In genomic region chr13:36357692-36358091, GRCh38 we compare ENCODE assay signal across 20 cellular contexts. TPM values are rescaled to one million over a fixed set of nuclear protein-coding genes. Genes with fewer than 3 reads are reported as not detected.
DNase-seq lines count a peak whose midpoint lies in the region; ATAC-seq and TF ChIP-seq lines count a peak whose summit lies in the region.
"Had no signal": no experiment of that assay in that cellular context is flagged by ENCODE, and none has a peak within 500 bp of the region (broad histone marks: within the 10 kb centered on the region; RNA-seq: fewer than 3 reads in every experiment).

No MANE protein-coding gene starts in this region.

- no peaks in the 10 kb centered on the region for H3K79me2 ChIP-seq in GM23248 (ENCODE audit: insufficient read depth)

- no peaks in the 10 kb centered on the region for H3K9me2 ChIP-seq in GM23248 (ENCODE audit: insufficient read depth)

- H3K4me1 Mint-ChIP-seq in chondrocyte (ENCODE audit: low read depth) = peaks cover 80% of the 10 kb centered on the region
- H3K4me1 Mint-ChIP-seq: B cell; stimulated activated naive B cell treated with anti-CD40 and anti-IgM and Interleukin-4, amounts not matched to agents 10 μg/mL and 1 μg/mL and 100 μg/mL, for 72 hours; T-helper 17 cell had no signal

- 0 out of 2 replicates have a peak overlapping the region, but pooled peaks have one; percentile 16 for H2AFZ ChIP-seq in GM23248

- no peaks in the 10 kb centered on the region for H3K27me3 Mint-ChIP-seq in chondrocyte (ENCODE audit: low read depth)
- H3K27me3 Mint-ChIP-seq: B cell had no signal

- H3K9me3 Mint-ChIP-seq in chondrocyte (ENCODE audit: low read depth) = no peaks in the 10 kb centered on the region
- H3K9me3 Mint-ChIP-seq: HFFc6; stimulated activated naive B cell treated with anti-CD40 and anti-IgM and Interleukin-4, amounts not matched to agents 10 μg/mL and 1 μg/mL and 100 μg/mL, for 72 hours had no signal

- in situ Hi-C loops in GM23248 (cut with MboI) = no loop called here

- H3K27ac Mint-ChIP-seq in chondrocyte (ENCODE audit: unreplicated experiment) = peak overlapping the region; percentile 65
- H3K27ac Mint-ChIP-seq: B cell; HFFc6; stimulated activated naive B cell treated with anti-CD40 and anti-IgM and Interleukin-4, amounts not matched to agents 10 μg/mL and 1 μg/mL and 100 μg/mL, for 72 hours; T-helper 17 cell had no signal

- H3K36me3 Mint-ChIP-seq in chondrocyte (ENCODE audit: low read depth) = no peaks in the 10 kb centered on the region
- H3K36me3 Mint-ChIP-seq: stimulated activated naive B cell treated with anti-CD40 and anti-IgM and Interleukin-4, amounts not matched to agents 10 μg/mL and 1 μg/mL and 100 μg/mL, for 72 hours had no signal

- DNase-seq in GM23248 (peak; percentile 10), chondrocyte (ENCODE audit: low spot score) (no peak), suprapubic skin (ENCODE audit: low spot score in 2 of 2) (peak in 1 of 2 donors; percentile 77), inferior parietal cortex (ENCODE audit: extremely low spot score) (no peak), left lung (no peak)
- DNase-seq: activated CD4-positive, CD25-positive, alpha-beta regulatory T cell; activated naive CD4-positive, alpha-beta T cell; DMS 273 treated with DMSO at 0.1 percent for 48 hours; effector memory CD4-positive, alpha-beta T cell; HFFc6; NCI-H1105; spleen; stimulated activated naive B cell treated with anti-CD40 and anti-IgM and Interleukin-4, amounts not matched to agents 10 μg/mL and 1 μg/mL and 100 μg/mL, for 72 hours; T-helper 17 cell had no signal

- no peak overlapping the region for H3K27ac ChIP-seq in GM23248
- H3K27ac ChIP-seq in layer of hippocampus (ENCODE audit: low read depth, low read length) = peak overlapping the region; percentile 27
- peak overlapping the region; percentile 15 for H3K27ac ChIP-seq in suprapubic skin
- H3K27ac ChIP-seq in left lung = peak overlapping the region in 1 of 2 donors; percentile 7
- H3K27ac ChIP-seq: RWPE1, spleen had no signal

- TF ChIP-seq POLR2A in suprapubic skin (IDR thresholded peaks at IDR 0.05) = no peak

- H3K4me3 ChIP-seq in GM23248 = no peak overlapping the region
- H3K4me3 ChIP-seq in suprapubic skin = no peak overlapping the region
- H3K4me3 ChIP-seq in left lung = no peak overlapping the region
- H3K4me3 ChIP-seq: breast epithelium, spleen had no signal

- no peak overlapping the region for H3K4me2 ChIP-seq in GM23248 (ENCODE audit: unreplicated experiment)

- H3K4me1 ChIP-seq in GM23248 (ENCODE audit: insufficient read depth) (peaks cover 6% of the 10 kb centered on the region; the same call in 1 of the 2 replicates), suprapubic skin (peaks cover 8% of the 10 kb centered on the region), left lung (no peaks in the 10 kb centered on the region)
- H3K4me1 ChIP-seq: breast epithelium, spleen had no signal

- TF ChIP-seq CTCF in chondrocyte (IDR thresholded peaks at IDR 0.05) = no peak
- TF ChIP-seq CTCF in suprapubic skin (IDR thresholded peaks at IDR 0.05) = no peak
- TF ChIP-seq CTCF in left lung (IDR thresholded peaks at IDR 0.05) = no peak

- TF ChIP-seq EP300 in suprapubic skin (IDR thresholded peaks at IDR 0.05) = no peak

- 19 to 25% methylated on average over 3 of the region's 3 CpGs for WGBS in GM23248 (ENCODE audit: low coverage in 1 of 2, low lambda C conversion rate in 2 of 2, missing lambda C conversion rate in 2 of 2), 2 experiments
- WGBS in suprapubic skin = 51% methylated on average over 3 of the region's 3 CpGs

- H3K27me3 ChIP-seq in GM23248 (replicated peaks; ENCODE audit: insufficient read depth) (no peaks in the 10 kb centered on the region), layer of hippocampus (ENCODE audit: control insufficient read depth, insufficient read depth, low read length) (no peaks in the 10 kb centered on the region), suprapubic skin (no peaks in the 10 kb centered on the region), left lung (no peaks in the 10 kb centered on the region)
- H3K27me3 ChIP-seq: breast epithelium, spleen had no signal

- no peak overlapping the region for H3K4me3 Mint-ChIP-seq in chondrocyte (ENCODE audit: unreplicated experiment)
- H3K4me3 Mint-ChIP-seq: B cell; HFFc6; stimulated activated naive B cell treated with anti-CD40 and anti-IgM and Interleukin-4, amounts not matched to agents 10 μg/mL and 1 μg/mL and 100 μg/mL, for 72 hours; T-helper 17 cell had no signal

- no peaks in the 10 kb centered on the region for H4K20me1 ChIP-seq in GM23248 (ENCODE audit: insufficient read depth)

- intact Hi-C loops in left lung (cut with DNase I) = no loop called here

- H3K36me3 ChIP-seq in GM23248 (ENCODE audit: low read depth) (no peaks in the 10 kb centered on the region), suprapubic skin (no peaks in the 10 kb centered on the region), left lung (no peaks in the 10 kb centered on the region)
- H3K36me3 ChIP-seq: breast epithelium, spleen had no signal

- peaks cover 3% of the 10 kb centered on the region; the same call in 1 of the 2 replicates for H3F3A ChIP-seq in GM23248 (ENCODE audit: insufficient read depth)

- H3K9me3 ChIP-seq in GM23248 (ENCODE audit: low read depth) = no peaks in the 10 kb centered on the region
- no peaks in the 10 kb centered on the region for H3K9me3 ChIP-seq in suprapubic skin
- no peaks in the 10 kb centered on the region for H3K9me3 ChIP-seq in left lung
- H3K9me3 ChIP-seq: breast epithelium, spleen had no signal

- no peak for ATAC-seq in GM21619 (IDR thresholded peaks at IDR 0.05; ENCODE audit: unreplicated experiment)
- ATAC-seq in GM18867 (IDR thresholded peaks at IDR 0.05; ENCODE audit: unreplicated experiment) = no peak
- ATAC-seq in left lung = no peak
- ATAC-seq: stimulated activated naive B cell treated with anti-CD40 and anti-IgM and Interleukin-4, amounts not matched to agents 10 μg/mL and 1 μg/mL and 100 μg/mL, for 72 hours; T-helper 17 cell had no signal

- H3K9ac ChIP-seq in GM23248 = no peak overlapping the region

RNA-seq across cellular contexts. Expression of gene SPART, which starts 11.5 kb away (rescaled TPM):
- total RNA-seq in GM23248 (2014; rRNA removed; shearing (Covaris generic)) = 77.1 and 82.4 TPM in 2 replicates
- polyA plus RNA-seq in GM23248 (2016; fragmentation: Nextera tagmentation; extraction: Ambion mirVana) = 66.3 and 72.8 TPM in 2 replicates
- total RNA-seq in chondrocyte (93.6 to 97.1 TPM (median 95.6 TPM) in 3 replicates), suprapubic skin (10 to 100 TPM; 25.7 to 51.0 (median 35.7) TPM), left lung (10 to 100 TPM; 59.1 to 73.7 TPM)
